ENCODE assay signal across 27 cellular contexts in genomic region chr20:15316556-15316955, GRCh38.
DNase-seq lines count a peak whose midpoint lies in the region; ATAC-seq and TF ChIP-seq lines count a peak whose summit lies in the region.
"Had no signal": no experiment of that assay in that cellular context is flagged by ENCODE, and none has a peak within 500 bp of the region (broad histone marks: within the 10 kb centered on the region; RNA-seq: fewer than 3 reads in every experiment).

No MANE protein-coding gene starts in this region.

- H3K27ac ChIP-seq in OCI-LY3 (ENCODE audit: low read length) (peak overlapping the region; percentile 98), ascending aorta (no peak overlapping the region), tibial artery (no peak overlapping the region)
- H3K27ac ChIP-seq: KMS-11, PC-9 had no signal

- no peak overlapping the region for H3K4me3 Mint-ChIP-seq in memory B cell
- H3K4me3 Mint-ChIP-seq: CD8-positive, alpha-beta T cell; T-cell had no signal

- TF ChIP-seq CTCF in OCI-LY3 (IDR thresholded peaks at IDR 0.05; ENCODE audit: low read depth, low read length) (no peak), ascending aorta (IDR thresholded peaks at IDR 0.05) (no peak), tibial artery (IDR thresholded peaks at IDR 0.05) (no peak)

- H3K9me3 Mint-ChIP-seq in memory B cell = peaks cover 2% of the 10 kb centered on the region
- H3K9me3 Mint-ChIP-seq: CD8-positive, alpha-beta T cell had no signal

- H3K9me3 ChIP-seq in OCI-LY3 (ENCODE audit: insufficient read depth, low read length) = no peaks in the 10 kb centered on the region
- H3K9me3 ChIP-seq in ascending aorta = no peaks in the 10 kb centered on the region
- H3K9me3 ChIP-seq in tibial artery = no peaks in the 10 kb centered on the region
- H3K9me3 ChIP-seq: Caco-2 had no signal

- H3K27me3 ChIP-seq in OCI-LY3 (ENCODE audit: low read depth, low read length) = no peaks in the 10 kb centered on the region
- no peaks in the 10 kb centered on the region for H3K27me3 ChIP-seq in ascending aorta
- no peaks in the 10 kb centered on the region for H3K27me3 ChIP-seq in tibial artery
- H3K27me3 ChIP-seq: BLaER1 treated with 17β-estradiol and CSF1 and Interleukin-3, amounts not matched to agents 10 nM and 100 nM had no signal

- intact Hi-C loops in ascending aorta (cut with DNase I) = no loop called here
- intact Hi-C loops in tibial artery (cut with DNase I; ENCODE audit: low total_unique reads) = no loop called here

- no peaks in the 10 kb centered on the region for H4K20me1 ChIP-seq in OCI-LY3 (ENCODE audit: insufficient read depth, low read length)
- H4K20me1 ChIP-seq: BLaER1 treated with 17β-estradiol and CSF1 and Interleukin-3, amounts not matched to agents 10 nM and 100 nM had no signal

- H3K4me3 ChIP-seq in OCI-LY3 (ENCODE audit: low read length) (no peak overlapping the region), ascending aorta (no peak overlapping the region), tibial artery (no peak overlapping the region)
- H3K4me3 ChIP-seq: BLaER1 treated with 17β-estradiol and CSF1 and Interleukin-3, amounts not matched to agents 10 nM and 100 nM; PC-9 had no signal

- H3K4me1 Mint-ChIP-seq in memory B cell = peaks cover 26% of the 10 kb centered on the region
- H3K4me1 Mint-ChIP-seq: T-cell had no signal

- H3K27ac Mint-ChIP-seq in memory B cell = peak overlapping the region; percentile 87
- H3K27ac Mint-ChIP-seq: CD8-positive, alpha-beta T cell; T-cell had no signal

- ATAC-seq in memory B cell (ENCODE audit: low read depth) = no peak
- no peak for ATAC-seq in GM21381 (IDR thresholded peaks at IDR 0.05; ENCODE audit: unreplicated experiment)
- ATAC-seq: CD8-positive, alpha-beta T cell; HCT116; T-cell had no signal

- peaks cover 2% of the 10 kb centered on the region for H3K36me3 Mint-ChIP-seq in memory B cell
- H3K36me3 Mint-ChIP-seq: CD8-positive, alpha-beta T cell; T-cell had no signal

- no peak overlapping the region; the same call in 1 of the 2 replicates for H2AFZ ChIP-seq in OCI-LY3 (ENCODE audit: low read depth, low read length)
- H2AFZ ChIP-seq: PC-9 had no signal

- peaks cover 54% of the 10 kb centered on the region for H3K4me1 ChIP-seq in OCI-LY3 (ENCODE audit: low read length)
- no peaks in the 10 kb centered on the region for H3K4me1 ChIP-seq in ascending aorta
- no peaks in the 10 kb centered on the region for H3K4me1 ChIP-seq in tibial artery
- H3K4me1 ChIP-seq: Caco-2 had no signal

- peak overlapping the region; percentile 58 for H3K9ac ChIP-seq in OCI-LY3 (ENCODE audit: low read length)
- H3K9ac ChIP-seq: BLaER1 treated with 17β-estradiol and CSF1 and Interleukin-3, amounts not matched to agents 10 nM and 100 nM; KMS-11 had no signal

- H3K27me3 Mint-ChIP-seq in memory B cell = no peaks in the 10 kb centered on the region
- H3K27me3 Mint-ChIP-seq: T-cell had no signal

- H3K79me2 ChIP-seq in OCI-LY3 (ENCODE audit: low read length) = no peaks in the 10 kb centered on the region

- peak; percentile 24 for DNase-seq in NCI-H2171 treated with DMSO at 0.1 percent for 48 hours (lab: John Stamatoyannopoulos, UW)
- no peak for DNase-seq in NCI-H2171 (lab: John Stamatoyannopoulos, UW)
- DNase-seq in memory B cell (ENCODE audit: low spot score in 2 of 2) = no peak
- DNase-seq in NCI-H2029 treated with DMSO at 0.1 percent for 48 hours (lab: John Stamatoyannopoulos, UW) = no peak
- no peak for DNase-seq in ascending aorta (ENCODE audit: low spot score in 2 of 2)
- DNase-seq in tibial artery = no peak
- DNase-seq: 8988T; Caco-2; CD8-positive, alpha-beta T cell; DMS153; IMR-90; NCI-H1048; NCI-H1417; NCI-H1694; NCI-H2081; NCI-H524 treated with DMSO at 0.1 percent for 48 hours; NCI-H82; NK-92 treated with Interleukin-12 subunit alpha and Interleukin-12 subunit beta, amount 100 ng/mL, for 24 hours; PC-9; Right ventricle myocardium superior; RPMI8226; T-cell had no signal

- H3K36me3 ChIP-seq in OCI-LY3 (replicated peaks; ENCODE audit: low read depth, low read length) = peaks cover 17% of the 10 kb centered on the region
- no peaks in the 10 kb centered on the region for H3K36me3 ChIP-seq in ascending aorta
- H3K36me3 ChIP-seq in tibial artery = no peaks in the 10 kb centered on the region
- H3K36me3 ChIP-seq: BLaER1 treated with 17β-estradiol and CSF1 and Interleukin-3, amounts not matched to agents 10 nM and 100 nM had no signal

- peak overlapping the region; percentile 75 for H3K4me2 ChIP-seq in OCI-LY3 (ENCODE audit: low read length)
- H3K4me2 ChIP-seq: KMS-11, PC-9 had no signal
